ENCODE assay signal across 1 cellular context in genomic region chr6:91436448-91436847, GRCh38.
TF ChIP-seq lines count a peak whose summit lies in the region.

No MANE protein-coding gene starts in this region.

TF ChIP-seq in IMR-90, 13 proteins besides CTCF, POLR2A, EP300 and RAD21 (continued from another document):
- TF ChIP-seq MXI1 (IDR thresholded peaks at IDR 0.05; ENCODE audit: borderline replicate concordance, low read depth, low read length): no peak
- TF ChIP-seq CEBPB (IDR thresholded peaks at IDR 0.05; ENCODE audit: low read depth, low read length): no peak
- TF ChIP-seq, protein P1, sequence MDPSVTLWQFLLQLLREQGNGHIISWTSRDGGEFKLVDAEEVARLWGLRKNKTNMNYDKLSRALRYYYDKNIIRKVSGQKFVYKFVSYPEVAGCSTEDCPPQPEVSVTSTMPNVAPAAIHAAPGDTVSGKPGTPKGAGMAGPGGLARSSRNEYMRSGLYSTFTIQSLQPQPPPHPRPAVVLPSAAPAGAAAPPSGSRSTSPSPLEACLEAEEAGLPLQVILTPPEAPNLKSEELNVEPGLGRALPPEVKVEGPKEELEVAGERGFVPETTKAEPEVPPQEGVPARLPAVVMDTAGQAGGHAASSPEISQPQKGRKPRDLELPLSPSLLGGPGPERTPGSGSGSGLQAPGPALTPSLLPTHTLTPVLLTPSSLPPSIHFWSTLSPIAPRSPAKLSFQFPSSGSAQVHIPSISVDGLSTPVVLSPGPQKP (IDR thresholded peaks at IDR 0.05; ENCODE audit: borderline replicate concordance, low read depth, low read length): no peak
- no peak for TF ChIP-seq MAFK (IDR thresholded peaks at IDR 0.05; ENCODE audit: low read depth, low read length)
- no peak for TF ChIP-seq SMC3 (IDR thresholded peaks at IDR 0.05; ENCODE audit: low read depth, low read length)
- TF ChIP-seq MAZ (IDR thresholded peaks at IDR 0.05; ENCODE audit: borderline replicate concordance, low read depth, low read length): no peak
- no peak for TF ChIP-seq RFX5 (IDR thresholded peaks at IDR 0.05; ENCODE audit: low read depth, low read length)
TF ChIP-seq in IMR-90: peak in this region for 0.
